ENCODE assay signal across 9 cellular contexts in genomic region chrX:41759817-41760216, GRCh38. TPM values are rescaled to one million over a fixed set of nuclear protein-coding genes. Genes with fewer than 3 reads are reported as not detected.
DNase-seq lines count a peak whose midpoint lies in the region; ATAC-seq, FAIRE-seq and TF ChIP-seq lines count a peak whose summit lies in the region.
"Had no signal": no experiment of that assay in that cellular context is flagged by ENCODE, and none has a peak within 500 bp of the region (broad histone marks: within the 10 kb centered on the region; RNA-seq: fewer than 3 reads in every experiment).

No MANE protein-coding gene starts in this region.

- H3K27me3 ChIP-seq in heart left ventricle (no peaks in the 10 kb centered on the region), Peyer's patch (no peaks in the 10 kb centered on the region), transverse colon (no peaks in the 10 kb centered on the region)

- TF ChIP-seq CTCF in heart left ventricle (IDR thresholded peaks at IDR 0.05): peak; percentile 15 to 60 (median 45)
- TF ChIP-seq CTCF in Peyer's patch (IDR thresholded peaks at IDR 0.05): peak in 5 of 6 experiments; percentile 19 to 58 (median 44)
- TF ChIP-seq CTCF in fibroblast of the aortic adventitia (IDR thresholded peaks at IDR 0.05; ENCODE audit: insufficient read depth, low read length): peak; percentile 58
- TF ChIP-seq CTCF in transverse colon (IDR thresholded peaks at IDR 0.05): peak in 4 of 5 experiments; percentile 19 to 40 (median 30)

- no peak for DNase-seq in heart left ventricle
- DNase-seq in cardiac septum (ENCODE audit: low spot score): no peak
- DNase-seq in Peyer's patch: no peak
- DNase-seq in fibroblast of the aortic adventitia (ENCODE audit: low read depth): peak; percentile 47
- DNase-seq in transverse colon: no peak
- DNase-seq in GM19239 (ENCODE audit: insufficient read length, low spot score): no peak
- no peak for DNase-seq in activated CD4-positive, alpha-beta T cell treated with anti-CD3 and anti-CD28 coated beads for 4 hours
- no peak for DNase-seq in NCI-H2227 (lab: John Stamatoyannopoulos, UW; ENCODE audit: unreplicated experiment)

- no peak for TF ChIP-seq POLR2A in heart left ventricle (IDR thresholded peaks at IDR 0.05)
- no peak for TF ChIP-seq POLR2A in Peyer's patch (IDR thresholded peaks at IDR 0.05)
- TF ChIP-seq POLR2A in transverse colon (IDR thresholded peaks at IDR 0.05): no peak

- in situ Hi-C loops in transverse colon (cut with MboI; ENCODE audit: low pct_ligation_motif_present in 1 of 4, low pct_unique_long_range_greater_than_20kb in 1 of 4, low sequenced_read_pairs in 3 of 4): loop anchor here in 1 of 4 donors (25.0 kb wide), 1 partner anchor 473 kb away; no protein-coding TSS in a partner anchor

- no peak for ATAC-seq in heart left ventricle
- ATAC-seq: naive thymus-derived CD8-positive, alpha-beta T cell had no signal

- no peaks in the 10 kb centered on the region for H3K4me1 ChIP-seq in heart left ventricle
- H3K4me1 ChIP-seq in Peyer's patch: no peaks in the 10 kb centered on the region
- H3K4me1 ChIP-seq in transverse colon: no peaks in the 10 kb centered on the region

- H3K36me3 ChIP-seq in heart left ventricle (no peaks in the 10 kb centered on the region), Peyer's patch (no peaks in the 10 kb centered on the region), transverse colon (no peaks in the 10 kb centered on the region)

- no peak for FAIRE-seq in GM19239 (lab: Jason Lieb, UNC)

- no peak for TF ChIP-seq EP300 in transverse colon (IDR thresholded peaks at IDR 0.05; ENCODE audit: low read depth)

- H3K4me3 ChIP-seq in heart left ventricle: no peak overlapping the region
- H3K4me3 ChIP-seq in Peyer's patch: no peak overlapping the region
- no peak overlapping the region for H3K4me3 ChIP-seq in fibroblast of the aortic adventitia (ENCODE audit: low read depth, low read length)
- H3K4me3 ChIP-seq in transverse colon: no peak overlapping the region

- H3K9me3 ChIP-seq in heart left ventricle (no peaks in the 10 kb centered on the region), Peyer's patch (no peaks in the 10 kb centered on the region), transverse colon (no peaks in the 10 kb centered on the region)

- H3K27ac ChIP-seq in heart left ventricle (no peak overlapping the region), Peyer's patch (no peak overlapping the region), transverse colon (no peak overlapping the region)

- WGBS in heart left ventricle, 4 donors: 32 to 60% (median 51%) methylated on average over 3 of the region's 3 CpGs
- WGBS in transverse colon (ENCODE audit: low coverage in 1 of 2), 2 donors: 37 to 80% methylated on average over 1 to 3 of the region's 3 CpGs

- intact Hi-C loops in heart left ventricle (cut with DNase I): loop anchor here in 3 of 10 donors (5.0 to 10.0 kb wide), 3 partner anchors 195 to 483 kb away; no protein-coding TSS in a partner anchor
- intact Hi-C loops in cardiac septum (cut with DNase I): loop anchor here (10.0 kb wide), 1 partner anchor 205 kb away; no protein-coding TSS in a partner anchor
- intact Hi-C loops in transverse colon (cut with DNase I; ENCODE audit: low total_unique reads): no loop called here

RNA-seq across cellular contexts. Expression of gene GPR82, which starts 35.8 kb away (rescaled TPM):
- total RNA-seq in heart left ventricle (under 1 TPM in 5 of 9 donors, not detected in 4; 0.08 to 0.35 (median 0.16) TPM), cardiac septum (not detected), Peyer's patch (1 to 10 TPM in 1 of 4 donors, under 1 TPM in 2, not detected in 1; 0.40 to 1.7 (median 0.88) TPM), fibroblast of the aortic adventitia (ENCODE audit: low replicate concordance) (under 0.01 TPM in 1 of 2 replicates, not detected in the other), transverse colon (under 1 TPM in 2 of 4 donors, not detected in 2; 0.41 to 0.79 TPM)
- polyA plus RNA-seq in heart left ventricle: under 1 TPM; 0.04 to 0.07 TPM
- total RNA-seq: naive thymus-derived CD8-positive, alpha-beta T cell had no signal
